Comparison of ENCODE assay signal across 8 cellular contexts in the genomic region with DNA sequence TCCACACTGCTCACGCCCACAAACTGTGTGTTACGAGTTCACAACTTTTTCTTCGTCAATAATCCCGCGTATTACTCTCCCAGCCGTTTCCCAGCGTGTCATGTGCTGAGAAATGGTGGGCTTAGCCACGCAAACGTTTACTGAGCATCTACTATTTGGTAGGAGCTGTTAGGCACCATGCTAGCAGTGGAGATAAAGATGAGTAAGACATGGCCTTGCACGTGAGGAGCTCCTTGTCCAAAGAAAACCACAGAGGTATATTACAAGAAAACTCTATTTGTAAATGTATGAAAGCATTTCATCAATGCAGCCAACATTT. TPM values are rescaled to one million over a fixed set of nuclear protein-coding genes. Genes with fewer than 3 reads are reported as not detected.
DNase-seq lines count a peak whose midpoint lies in the region; ATAC-seq and TF ChIP-seq lines count a peak whose summit lies in the region.

No MANE protein-coding gene starts in this region.

- H3K36me3 ChIP-seq in DOHH2 (ENCODE audit: control insufficient read depth, low read length) (peaks cover 31% of the 10 kb centered on the region), ovary (no peaks in the 10 kb centered on the region)

- H4K20me1 ChIP-seq in DOHH2 (ENCODE audit: control insufficient read depth, insufficient read depth, low read depth, low read length) = no peaks in the 10 kb centered on the region

- peak overlapping the region; percentile 99 for H3K4me3 ChIP-seq in DOHH2 (ENCODE audit: low read length)
- H3K4me3 ChIP-seq in epithelial cell of esophagus (ENCODE audit: low read length) = peak overlapping the region; percentile 90
- peak overlapping the region; percentile 86 for H3K4me3 ChIP-seq in ovary

- H3K4me2 ChIP-seq in DOHH2 (ENCODE audit: low read length) = peak overlapping the region; percentile 91

- H3K27me3 ChIP-seq in DOHH2 (ENCODE audit: control insufficient read depth, low read length) = 0 out of 2 replicates have a peak, but pooled peaks cover 4% of the 10 kb centered on the region
- no peaks in the 10 kb centered on the region for H3K27me3 ChIP-seq in ovary

- WGBS in ovary, 3 donors = 2 to 8% (median 3%) methylated on average over 10 of the region's 10 CpGs

- H3K9me3 ChIP-seq in DOHH2 (ENCODE audit: control insufficient read depth, insufficient read depth, low read length) (no peaks in the 10 kb centered on the region), ovary (no peaks in the 10 kb centered on the region)

- peaks cover 24% of the 10 kb centered on the region for H3K4me1 ChIP-seq in DOHH2 (ENCODE audit: control insufficient read depth, low read length)
- peaks cover 9% of the 10 kb centered on the region for H3K4me1 ChIP-seq in ovary (ENCODE audit: insufficient read depth)

- no peaks in the 10 kb centered on the region for H3K9me2 ChIP-seq in DOHH2 (replicated peaks; ENCODE audit: control insufficient read depth, low read length)

- no peak for TF ChIP-seq EP300 in ovary (IDR thresholded peaks at IDR 0.05)

- TF ChIP-seq POLR2A in ovary (IDR thresholded peaks at IDR 0.05) = no peak

- peak; percentile 66 for DNase-seq in OCI-M1 (lab: John Stamatoyannopoulos, UW)
- no peak for DNase-seq in epithelial cell of esophagus (ENCODE audit: low read depth)
- no peak for DNase-seq in ovary
- no peak for DNase-seq in middle frontal gyrus (ENCODE audit: extremely low spot score, low spot score)
- DNase-seq in NCI-H2171 treated with DMSO at 0.1 percent for 48 hours (lab: John Stamatoyannopoulos, UW) = no peak
- DNase-seq in medulla oblongata (ENCODE audit: extremely low spot score) = no peak

- TF ChIP-seq CTCF in DOHH2 (IDR thresholded peaks at IDR 0.05; ENCODE audit: low read depth, low read length, poor library complexity, severe bottlenecking) (no peak), epithelial cell of esophagus (IDR thresholded peaks at IDR 0.05; ENCODE audit: insufficient read depth, low read depth, low read length, missing control alignments) (no peak), ovary (IDR thresholded peaks at IDR 0.05) (no peak)

- H3F3A ChIP-seq in DOHH2 (ENCODE audit: control insufficient read depth, insufficient read depth) = no peaks in the 10 kb centered on the region

- intact Hi-C loops in ovary (cut with DNase I) = no loop called here

- peak overlapping the region; percentile 74 for H3K27ac ChIP-seq in DOHH2 (ENCODE audit: low read depth, low read length)
- peak overlapping the region; percentile 70 to 94 for H3K27ac ChIP-seq in ovary

- H3K79me2 ChIP-seq in DOHH2 (ENCODE audit: control insufficient read depth, low read length) = peaks cover 28% of the 10 kb centered on the region

- no peak for ATAC-seq in activated CD4-positive, CD25-positive, alpha-beta regulatory T cell treated with anti-CD3 and anti-CD28 coated beads, Interleukin-2, amount 50 U/mL, for 24 hours

RNA-seq across cellular contexts. Expression of a gene that starts 0.8 kb away (rescaled TPM):
- 10 to 100 TPM; 19.0 to 33.8 (median 27.4) TPM for total RNA-seq in ovary
- polyA plus RNA-seq in ovary = 10 to 100 TPM; 28.0 to 41.7 TPM

RNA-seq across cellular contexts. Expression of a gene that starts 22.1 kb away (rescaled TPM):
- not detected for total RNA-seq in ovary
- not detected for polyA plus RNA-seq in ovary

RNA-seq across cellular contexts. Expression of a gene that starts 41.1 kb away (rescaled TPM):
- total RNA-seq in ovary = 10 to 100 TPM in 6 of 7 donors, 1 to 10 TPM in 1; 9.9 to 17.1 (median 13.1) TPM
- polyA plus RNA-seq in ovary = 10 to 100 TPM; 11.6 to 21.8 TPM

RNA-seq across cellular contexts. Expression of a gene that starts 41.2 kb away (rescaled TPM):
- total RNA-seq in ovary = 10 to 100 TPM in 3 of 7 donors, 1 to 10 TPM in 4; 5.5 to 13.4 (median 9.6) TPM
- polyA plus RNA-seq in ovary = 1 to 10 TPM; 5.7 to 6.0 TPM
